Comparison of ENCODE assay signal across 8 cellular contexts in the genomic region with DNA sequence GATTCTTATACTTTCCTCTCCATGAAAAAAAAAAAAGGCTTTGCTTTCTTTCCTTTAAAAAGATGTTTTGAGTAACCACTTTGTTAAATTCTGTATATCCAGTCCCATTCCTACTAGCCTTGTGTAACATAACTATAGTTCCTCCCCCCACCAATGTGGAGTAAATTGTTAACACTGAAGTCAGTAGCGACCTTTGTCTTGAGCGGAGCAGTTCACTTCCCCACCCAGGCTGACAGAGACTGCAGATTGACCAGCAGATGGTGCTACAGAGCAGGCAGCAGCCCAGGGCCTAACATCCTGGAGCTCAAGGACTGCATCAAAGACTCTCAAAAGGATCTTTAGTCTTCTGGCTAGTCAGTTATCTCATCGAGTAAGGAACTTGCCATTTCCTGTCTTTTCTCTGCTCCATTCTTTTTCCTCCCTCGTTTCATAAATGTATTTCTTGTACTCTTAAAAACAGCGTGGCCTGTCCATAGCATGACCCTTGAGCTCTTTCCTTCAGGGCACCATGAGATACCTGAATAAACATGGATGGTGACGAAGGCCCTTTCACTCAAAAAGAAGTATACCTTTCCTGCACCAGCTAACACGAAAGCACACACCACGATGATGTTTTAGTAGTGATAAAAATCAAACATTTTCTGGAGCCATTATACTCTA.
DNase-seq lines count a peak whose midpoint lies in the region; ATAC-seq and TF ChIP-seq lines count a peak whose summit lies in the region.

No MANE protein-coding gene starts in this region.

- no peaks in the 10 kb centered on the region for H3K79me2 ChIP-seq in DOHH2 (ENCODE audit: control insufficient read depth, low read length)

- H3K9me3 ChIP-seq in DOHH2 (ENCODE audit: control insufficient read depth, insufficient read depth, low read length) (no peaks in the 10 kb centered on the region), esophagus muscularis mucosa (no peaks in the 10 kb centered on the region)

- peaks cover 0 to 7% of the 10 kb centered on the region in 2 donors for H3K27me3 Mint-ChIP-seq in natural killer cell treated with Interleukin-12 subunit alpha and Interleukin-12 subunit beta and Interleukin-15 and Interleukin-18, amount 100 ng/mL, for 72 hours

- H4K20me1 ChIP-seq in DOHH2 (ENCODE audit: control insufficient read depth, insufficient read depth, low read depth, low read length): no peaks in the 10 kb centered on the region

- peak; percentile 62 for DNase-seq in HT1080 (ENCODE audit: low read depth)
- DNase-seq in NOMO-1 treated with DMSO at 0.1 percent for 48 hours (lab: John Stamatoyannopoulos, UW; ENCODE audit: unreplicated experiment): peak; percentile 71
- peak; percentile 3 for DNase-seq in activated CD8-positive, alpha-beta memory T cell treated with anti-CD3 and anti-CD28 coated beads, Interleukin-2, amount 50 U/mL, for 24 hours (ENCODE audit: extremely low read depth)
- no peak for DNase-seq in esophagus muscularis mucosa (ENCODE audit: extremely low spot score)
- DNase-seq in natural killer cell treated with Interleukin-12 subunit alpha and Interleukin-12 subunit beta and Interleukin-15 and Interleukin-18, amount 100 ng/mL, for 72 hours (ENCODE audit: low spot score): peak; percentile 68
- DNase-seq in stromal cell of bone marrow (ENCODE audit: low read depth): peak; percentile 60

- H3K27ac ChIP-seq in DOHH2 (ENCODE audit: low read depth, low read length) (no peak overlapping the region), esophagus muscularis mucosa (replicated peaks in 1 of 4) (no peak overlapping the region)

- no peaks in the 10 kb centered on the region for H3F3A ChIP-seq in DOHH2 (ENCODE audit: control insufficient read depth, insufficient read depth)

- no peaks in the 10 kb centered on the region for H3K4me1 ChIP-seq in DOHH2 (ENCODE audit: control insufficient read depth, low read length)
- H3K4me1 ChIP-seq in esophagus muscularis mucosa: no peaks in the 10 kb centered on the region

- H3K27me3 ChIP-seq in DOHH2 (ENCODE audit: control insufficient read depth, low read length) (no peaks in the 10 kb centered on the region), esophagus muscularis mucosa (no peaks in the 10 kb centered on the region)

- H3K9me3 Mint-ChIP-seq in natural killer cell treated with Interleukin-12 subunit alpha and Interleukin-12 subunit beta and Interleukin-15 and Interleukin-18, amount 100 ng/mL, for 72 hours: no peaks in the 10 kb centered on the region

- no peaks in the 10 kb centered on the region for H3K9me2 ChIP-seq in DOHH2 (replicated peaks; ENCODE audit: control insufficient read depth, low read length)

- H3K4me2 ChIP-seq in DOHH2 (ENCODE audit: low read length): no peak overlapping the region

- WGBS in esophagus muscularis mucosa: 38% methylated on average over 8 of the region's 8 CpGs

- no peak for TF ChIP-seq POLR2A in esophagus muscularis mucosa (IDR thresholded peaks at IDR 0.05; ENCODE audit: low read depth)

- no peaks in the 10 kb centered on the region for H3K36me3 Mint-ChIP-seq in natural killer cell treated with Interleukin-12 subunit alpha and Interleukin-12 subunit beta and Interleukin-15 and Interleukin-18, amount 100 ng/mL, for 72 hours

- peak; percentile 98 for ATAC-seq in GM21528 (IDR thresholded peaks at IDR 0.05; ENCODE audit: low FRiP score, unreplicated experiment)
- peak; percentile 72 to 73 for ATAC-seq in natural killer cell treated with Interleukin-12 subunit alpha and Interleukin-12 subunit beta and Interleukin-15 and Interleukin-18, amount 100 ng/mL, for 72 hours

- TF ChIP-seq EP300 in esophagus muscularis mucosa (IDR thresholded peaks at IDR 0.05): no peak

- H3K36me3 ChIP-seq in DOHH2 (ENCODE audit: control insufficient read depth, low read length): no peaks in the 10 kb centered on the region
- H3K36me3 ChIP-seq in esophagus muscularis mucosa: no peaks in the 10 kb centered on the region

- intact Hi-C loops in esophagus muscularis mucosa (cut with DNase I): loop anchor here (5.0 kb wide), 2 partner anchors 122 to 372 kb away; no protein-coding TSS in a partner anchor

- H3K4me3 Mint-ChIP-seq in natural killer cell treated with Interleukin-12 subunit alpha and Interleukin-12 subunit beta and Interleukin-15 and Interleukin-18, amount 100 ng/mL, for 72 hours: no peak overlapping the region

- no peak overlapping the region for H3K27ac Mint-ChIP-seq in natural killer cell treated with Interleukin-12 subunit alpha and Interleukin-12 subunit beta and Interleukin-15 and Interleukin-18, amount 100 ng/mL, for 72 hours

- H3K4me1 Mint-ChIP-seq in natural killer cell treated with Interleukin-12 subunit alpha and Interleukin-12 subunit beta and Interleukin-15 and Interleukin-18, amount 100 ng/mL, for 72 hours (ENCODE audit: low read depth in 2 of 2): no peaks in the 10 kb centered on the region

- TF ChIP-seq CTCF in DOHH2 (IDR thresholded peaks at IDR 0.05; ENCODE audit: low read depth, low read length, poor library complexity, severe bottlenecking) (peak; percentile 96), esophagus muscularis mucosa (IDR thresholded peaks at IDR 0.05) (peak; percentile 71 to 93 (median 87))

- H3K4me3 ChIP-seq in DOHH2 (ENCODE audit: low read length) (no peak overlapping the region), esophagus muscularis mucosa (no peak overlapping the region)
